ENCODE assay signal across 18 cellular contexts in the genomic region with DNA sequence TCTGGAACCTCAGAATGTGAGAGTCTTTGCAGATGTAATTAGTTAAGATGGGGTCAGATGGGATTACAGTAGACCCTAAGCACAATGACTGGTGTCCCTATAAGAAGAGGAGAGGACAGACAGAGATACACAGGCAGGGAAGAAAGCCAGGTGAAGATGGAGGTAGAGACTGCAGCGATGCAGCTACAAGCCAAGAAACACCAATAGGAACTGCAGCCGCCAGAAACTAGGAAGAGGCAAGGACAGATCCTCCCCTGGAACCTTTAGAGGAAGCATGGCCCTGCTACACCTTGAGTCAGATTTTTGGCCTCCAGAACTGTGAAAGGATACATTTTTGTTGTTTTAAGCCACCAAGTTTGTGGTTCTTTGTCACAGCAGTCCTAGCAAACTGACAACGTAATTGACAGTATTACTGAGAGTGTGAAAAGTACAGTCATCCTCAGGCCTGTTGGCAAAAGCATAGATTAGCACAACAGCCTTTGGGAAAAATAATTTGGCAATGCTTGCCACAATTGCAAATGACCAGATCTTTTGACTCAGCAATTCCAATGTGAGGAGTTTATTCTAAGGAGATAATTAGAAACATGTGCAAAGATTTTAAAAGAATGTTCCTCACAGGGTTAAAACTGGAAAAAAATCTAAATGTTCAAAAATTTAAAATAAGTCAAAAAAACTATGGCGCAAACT.
"Had no signal": no experiment of that assay in that cellular context is flagged by ENCODE, and none has a peak within 500 bp of the region (broad histone marks: within the 10 kb centered on the region; RNA-seq: fewer than 3 reads in every experiment).

No MANE protein-coding gene starts in this region.

- H3K4me3 ChIP-seq: heart right ventricle, left ventricle myocardium inferior, psoas muscle had no signal

- H3K36me3 ChIP-seq: heart right ventricle, left ventricle myocardium inferior had no signal

- H3K36me3 Mint-ChIP-seq: activated naive CD8-positive, alpha-beta T cell treated with anti-CD3 and anti-CD28 coated beads, Interleukin-2, amount 10 ng/mL, durations not matched to agents 7 days and 5 days; type B pancreatic cell had no signal

- H3K4me1 Mint-ChIP-seq: activated CD4-positive, alpha-beta memory T cell treated with anti-CD3 and anti-CD28 coated beads, Interleukin-2, amount 10 ng/mL, durations not matched to agents 7 days and 5 days; activated naive CD8-positive, alpha-beta T cell treated with anti-CD3 and anti-CD28 coated beads, Interleukin-2, amount 10 ng/mL, durations not matched to agents 7 days and 5 days; nephron progenitor cell; T-helper 17 cell had no signal

- H3K4me3 Mint-ChIP-seq: activated CD4-positive, alpha-beta memory T cell treated with anti-CD3 and anti-CD28 coated beads, Interleukin-2, amount 10 ng/mL, durations not matched to agents 7 days and 5 days; activated naive CD8-positive, alpha-beta T cell treated with anti-CD3 and anti-CD28 coated beads, Interleukin-2, amount 10 ng/mL, durations not matched to agents 7 days and 5 days; dendritic cell treated with granulocyte-macrophage colony-stimulating factor and Interleukin-4, amounts not matched to agents 40 ng/mL and 50 ng/mL, for 4 days; nephron progenitor cell; T-helper 17 cell; type B pancreatic cell had no signal

- H3K27ac Mint-ChIP-seq: activated CD4-positive, alpha-beta memory T cell treated with anti-CD3 and anti-CD28 coated beads, Interleukin-2, amount 10 ng/mL, durations not matched to agents 7 days and 5 days; activated naive CD8-positive, alpha-beta T cell treated with anti-CD3 and anti-CD28 coated beads, Interleukin-2, amount 10 ng/mL, durations not matched to agents 7 days and 5 days; dendritic cell treated with granulocyte-macrophage colony-stimulating factor and Interleukin-4, amounts not matched to agents 40 ng/mL and 50 ng/mL, for 4 days; nephron progenitor cell; T-helper 17 cell; type B pancreatic cell had no signal

- H3K4me1 ChIP-seq: psoas muscle had no signal

- ATAC-seq: activated CD4-positive, CD25-positive, alpha-beta regulatory T cell treated with anti-CD3 and anti-CD28 coated beads, Interleukin-2, amount 50 U/mL, for 24 hours; heart right ventricle; psoas muscle; T-helper 17 cell had no signal

- H3K9me3 Mint-ChIP-seq: activated naive CD8-positive, alpha-beta T cell treated with anti-CD3 and anti-CD28 coated beads, Interleukin-2, amount 10 ng/mL, durations not matched to agents 7 days and 5 days; dendritic cell treated with granulocyte-macrophage colony-stimulating factor and Interleukin-4, amounts not matched to agents 40 ng/mL and 50 ng/mL, for 4 days; type B pancreatic cell had no signal

- DNase-seq: activated CD4-positive, alpha-beta memory T cell treated with anti-CD3 and anti-CD28 coated beads, Interleukin-2, amount 10 ng/mL, durations not matched to agents 7 days and 5 days; activated CD8-positive, alpha-beta memory T cell treated with anti-CD3 and anti-CD28 coated beads, Interleukin-2, amount 50 U/mL, for 48 hours; activated naive CD8-positive, alpha-beta T cell treated with anti-CD3 and anti-CD28 coated beads, Interleukin-2, amount 10 ng/mL, durations not matched to agents 7 days and 5 days; aorta; erythroblast; heart right ventricle; kidney; left ventricle myocardium inferior; mesenchymal stem cell; nephron progenitor cell; psoas muscle; stimulated activated CD4-positive, alpha-beta T cell treated with anti-CD3 and anti-CD28 coated beads, Interleukin-12 subunit alpha, Interleukin-12 subunit beta, amount 100 ng/mL, for 4 hours; stimulated activated naive CD4-positive, alpha-beta T cell; T-helper 17 cell had no signal

- H3K27ac ChIP-seq: heart right ventricle, psoas muscle had no signal

- H3K27me3 ChIP-seq: heart right ventricle had no signal

- FAIRE-seq: frontal cortex, kidney had no signal

- H3K9me3 ChIP-seq: heart right ventricle, left ventricle myocardium inferior, psoas muscle had no signal

- H3K27me3 Mint-ChIP-seq: activated CD4-positive, alpha-beta memory T cell treated with anti-CD3 and anti-CD28 coated beads, Interleukin-2, amount 10 ng/mL, durations not matched to agents 7 days and 5 days; dendritic cell treated with granulocyte-macrophage colony-stimulating factor and Interleukin-4, amounts not matched to agents 40 ng/mL and 50 ng/mL, for 4 days; type B pancreatic cell had no signal
